Comparison of ENCODE assay signal across 8 cellular contexts in genomic region chr12:56151672-56152131, GRCh38. TPM values are rescaled to one million over a fixed set of nuclear protein-coding genes. Genes with fewer than 3 reads are reported as not detected.
A peak's percentile ranks its signal among the peaks of the same experiment; 100 is the strongest.
DNase-seq lines count a peak whose midpoint lies in the region; ATAC-seq and TF ChIP-seq lines count a peak whose summit lies in the region.

No MANE protein-coding gene starts in this region.

- TF ChIP-seq POLR2A in spleen (IDR thresholded peaks at IDR 0.05): no peak

- intact Hi-C loops in spleen (cut with DNase I; ENCODE audit: low total_unique reads): no loop called here

- WGBS in hepatocyte (ENCODE audit: low lambda C conversion rate, missing lambda C conversion rate): 10% methylated on average over 12 of the region's 12 CpGs
- WGBS in spleen, 5 donors: 6 to 10% (median 7%) methylated on average over 12 of the region's 12 CpGs

- H3K27ac Mint-ChIP-seq in activated naive CD8-positive, alpha-beta T cell: peak overlapping the region; percentile 99

- H3K36me3 ChIP-seq in RWPE2 (ENCODE audit: low read depth) (no peaks in the 10 kb centered on the region), hepatocyte (replicated peaks; ENCODE audit: insufficient read depth, low read depth) (no peaks in the 10 kb centered on the region), spleen (peaks cover 0 to 8% (median 0%) of the 10 kb centered on the region in 6 donors)

- H3K27ac ChIP-seq in RWPE2 (ENCODE audit: poor library complexity, severe bottlenecking): peak overlapping the region; percentile 84
- H3K27ac ChIP-seq in hepatocyte: peak overlapping the region; percentile 95
- H3K27ac ChIP-seq in spleen: peak overlapping the region; percentile 96 to 98 (median 98)

- H3K4me2 ChIP-seq in hepatocyte: peak overlapping the region; percentile 91

- H2AFZ ChIP-seq in hepatocyte: peak overlapping the region; percentile 82

- peaks cover 30% of the 10 kb centered on the region for H3K4me1 Mint-ChIP-seq in activated naive CD8-positive, alpha-beta T cell (ENCODE audit: low read depth)

- H3K27me3 ChIP-seq in RWPE2 (ENCODE audit: insufficient read depth, poor library complexity, severe bottlenecking) (no peaks in the 10 kb centered on the region), hepatocyte (no peaks in the 10 kb centered on the region), spleen (replicated peaks in 1 of 7) (no peaks in the 10 kb centered on the region)

- peak; percentile 35 for DNase-seq in CD1c-positive myeloid dendritic cell (ENCODE audit: extremely low spot score)
- DNase-seq in HUDEP-2 (lab: John Stamatoyannopoulos, UW; ENCODE audit: unreplicated experiment in 76 of 76): peak in 63 of 76 experiments; percentile 10 to 73 (median 46)
- DNase-seq in RWPE2 (ENCODE audit: low spot score): no peak
- peak; percentile 82 for DNase-seq in hepatocyte (ENCODE audit: low spot score)
- DNase-seq in spleen: peak; percentile 88
- no peak for DNase-seq in GM03348 (ENCODE audit: low spot score)

- H3K4me1 ChIP-seq in RWPE2 (ENCODE audit: insufficient read depth, poor library complexity, severe bottlenecking) (no peaks in the 10 kb centered on the region), hepatocyte (ENCODE audit: insufficient read depth) (peaks cover 20% of the 10 kb centered on the region), spleen (peaks cover 13 to 61% (median 43%) of the 10 kb centered on the region in 6 donors)

- H3K9me2 ChIP-seq in hepatocyte (replicated peaks; ENCODE audit: insufficient read depth): no peaks in the 10 kb centered on the region

- ATAC-seq in GM19395 (IDR thresholded peaks at IDR 0.05; ENCODE audit: unreplicated experiment): peak; percentile 64
- ATAC-seq in RWPE2 (ENCODE audit: low read depth): peak; percentile 60

- H3K36me3 Mint-ChIP-seq in activated naive CD8-positive, alpha-beta T cell: no peaks in the 10 kb centered on the region

- H3K4me3 ChIP-seq in RWPE2 (ENCODE audit: severe bottlenecking) (peak overlapping the region; percentile 46), hepatocyte (peak overlapping the region; percentile 76), spleen (peak overlapping the region; percentile 52 to 86 (median 59))

- H3K27me3 Mint-ChIP-seq in activated naive CD8-positive, alpha-beta T cell: no peaks in the 10 kb centered on the region

- H3K4me3 Mint-ChIP-seq in activated naive CD8-positive, alpha-beta T cell: peak overlapping the region; percentile 91

- H4K20me1 ChIP-seq in hepatocyte (ENCODE audit: insufficient read depth, poor library complexity, severe bottlenecking): no peaks in the 10 kb centered on the region

- no peaks in the 10 kb centered on the region for H3K9me3 Mint-ChIP-seq in activated naive CD8-positive, alpha-beta T cell (ENCODE audit: low read depth)

- H3K9me3 ChIP-seq in RWPE2 (ENCODE audit: severe bottlenecking): no peaks in the 10 kb centered on the region
- H3K9me3 ChIP-seq in hepatocyte (ENCODE audit: low read depth): no peaks in the 10 kb centered on the region
- no peaks in the 10 kb centered on the region for H3K9me3 ChIP-seq in spleen

- TF ChIP-seq CTCF in RWPE2 (IDR thresholded peaks at IDR 0.05; ENCODE audit: poor library complexity, severe bottlenecking) (peak; percentile 31), hepatocyte (IDR thresholded peaks at IDR 0.05; ENCODE audit: poor library complexity) (peak; percentile 32), spleen (IDR thresholded peaks at IDR 0.05 in 8 of 11, conservative IDR thresholded peaks at IDR 0.05 in 3 of 11) (peak in 10 of 11 experiments; percentile 38 to 66 (median 54))

- H3K79me2 ChIP-seq in hepatocyte: peaks cover 19% of the 10 kb centered on the region

RNA-seq across cellular contexts. Expression of gene MYL6B, which starts 0.7 kb away (rescaled TPM):
- total RNA-seq in hepatocyte: 80.6 and 98.1 TPM in 2 replicates
- 82.2 and 83.9 TPM in 2 replicates for polyA plus RNA-seq in hepatocyte
- 100 to 1,000 TPM in 1 of 7 donors, 10 to 100 TPM in 6; 17.1 to 101 (median 35.7) TPM for total RNA-seq in spleen
- polyA plus RNA-seq in spleen: 10 to 100 TPM; 50.1 to 69.1 (median 57.0) TPM

RNA-seq across cellular contexts. Expression of gene MYL6, which starts 6.5 kb away (rescaled TPM):
- total RNA-seq in hepatocyte: 1,441 and 1,490 TPM in 2 replicates
- 2,273 and 2,387 TPM in 2 replicates for polyA plus RNA-seq in hepatocyte
- total RNA-seq in spleen: 1,000 to 10,000 TPM; 1,063 to 1,656 (median 1,218) TPM
- polyA plus RNA-seq in spleen: 1,000 to 10,000 TPM; 1,480 to 3,098 (median 2,131) TPM

RNA-seq across cellular contexts. Expression of gene ESYT1, which starts 23.6 kb away (rescaled TPM):
- total RNA-seq in hepatocyte (44.9 and 52.3 TPM in 2 replicates), spleen (100 to 1,000 TPM in 6 of 7 donors, 10 to 100 TPM in 1; 89.0 to 112 (median 107) TPM)
- polyA plus RNA-seq in hepatocyte (40.0 and 43.8 TPM in 2 replicates), spleen (10 to 100 TPM; 20.2 to 39.8 (median 33.2) TPM)

RNA-seq across cellular contexts. Expression of gene ZC3H10, which starts 33.6 kb away (rescaled TPM):
- total RNA-seq in hepatocyte (3.7 and 9.0 TPM in 2 replicates), spleen (10 to 100 TPM in 4 of 7 donors, 1 to 10 TPM in 3; 7.4 to 13.6 (median 10.5) TPM)
- polyA plus RNA-seq in hepatocyte (2.2 and 5.7 TPM in 2 replicates), spleen (1 to 10 TPM; 1.5 to 4.0 (median 2.5) TPM)

RNA-seq across cellular contexts. Expression of gene RPL41, which starts 35.3 kb away (rescaled TPM):
- total RNA-seq in hepatocyte (2,379 and 2,801 TPM in 2 replicates), spleen (1,000 to 10,000 TPM; 2,138 to 3,021 (median 2,534) TPM)
- polyA plus RNA-seq in hepatocyte (2,115 and 2,240 TPM in 2 replicates), spleen (1,000 to 10,000 TPM; 7,053 to 9,352 (median 7,491) TPM)

Comparison
In these comparisons a context has a peak if more than half of its experiments do, and no peak if none do; other contexts are left out.
1. DNase-seq: peak in CD1c-positive myeloid dendritic cell (single experiment), HUDEP-2 (63 of 76), hepatocyte (single experiment) and spleen (single experiment); none in RWPE2 (single experiment) and GM03348 (single experiment).
2. Peak in every context shown above with its lines, with median percentiles within 50 percentile points of each other: H3K27ac ChIP-seq, H3K4me3 ChIP-seq and CTCF ChIP-seq.